In genomic region chr22:22006596-22006990, GRCh38 we compare ENCODE assay signal across 8 cellular contexts.
"Had no signal": no experiment of that assay in that cellular context is flagged by ENCODE, and none has a peak within 500 bp of the region (broad histone marks: within the 10 kb centered on the region; RNA-seq: fewer than 3 reads in every experiment).

No MANE protein-coding gene starts in this region.

- FAIRE-seq: G401.6, GM12878, GM12891, GM12892, GM18507, GM19239 had no signal

- H3K4me3 ChIP-seq: GM12878 had no signal

- DNase-seq: GDM1, GF-D8 had no signal

- ATAC-seq: GM12878 had no signal
